Comparison of ENCODE assay signal across 8 cellular contexts in the genomic region with DNA sequence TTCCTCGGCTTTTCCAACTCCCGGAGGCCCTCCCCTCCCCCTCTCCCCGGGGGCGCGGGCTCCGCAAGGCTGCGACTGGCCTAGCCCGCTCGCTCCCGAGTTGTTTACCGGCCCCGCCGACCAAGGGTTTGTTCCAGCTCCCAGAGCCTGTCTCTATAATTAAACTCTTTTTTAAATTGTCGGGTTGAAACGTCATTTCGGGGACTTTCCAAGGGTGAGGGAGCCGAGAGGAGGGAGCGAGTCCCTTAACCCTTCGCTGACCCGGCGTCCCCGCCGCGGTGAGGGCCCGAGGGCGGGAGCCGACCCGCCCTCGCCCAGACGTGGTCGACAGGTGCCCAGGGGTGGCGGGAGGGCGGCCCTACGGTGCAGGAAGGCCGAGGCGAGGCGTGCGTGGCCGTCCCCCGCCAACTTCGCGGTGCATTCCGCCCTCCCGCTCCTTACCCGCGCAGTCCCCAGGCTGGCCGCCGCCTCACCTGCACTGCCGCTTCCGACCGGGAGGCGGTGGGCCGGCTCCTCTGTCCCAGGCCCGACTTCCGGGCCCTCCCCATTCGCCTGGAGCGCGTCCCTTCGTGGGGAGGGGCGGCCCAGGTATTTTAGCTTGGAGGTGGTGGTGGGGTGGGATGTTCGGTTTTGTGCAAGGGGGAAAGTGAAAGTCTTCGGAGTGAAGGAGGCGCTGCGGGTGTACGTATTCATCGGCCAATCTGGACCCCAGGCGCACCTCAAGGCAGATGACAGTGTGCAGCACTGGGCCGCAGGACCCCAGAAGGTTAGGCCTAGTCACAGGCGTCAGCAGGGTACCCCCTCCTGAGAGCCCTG. TPM values are rescaled to one million over a fixed set of nuclear protein-coding genes. Genes with fewer than 3 reads are reported as not detected.
DNase-seq lines count a peak whose midpoint lies in the region; ATAC-seq and TF ChIP-seq lines count a peak whose summit lies in the region.

No MANE protein-coding gene starts in this region.

- H3K4me1 ChIP-seq in KMS-11 (ENCODE audit: low read depth, poor library complexity, severe bottlenecking): peaks cover 37% of the 10 kb centered on the region

- no peaks in the 10 kb centered on the region for H3K36me3 ChIP-seq in KMS-11 (ENCODE audit: insufficient read depth)
- H3K36me3 ChIP-seq in kidney epithelial cell (ENCODE audit: control insufficient read depth, insufficient read depth, low read length): peaks cover 5% of the 10 kb centered on the region

- peak overlapping the region; percentile 100 for H3K27ac ChIP-seq in KMS-11

- ATAC-seq in GM21723 (IDR thresholded peaks at IDR 0.05; ENCODE audit: unreplicated experiment): peak; percentile 48

- peaks cover 21% of the 10 kb centered on the region for H3K79me2 ChIP-seq in KMS-11 (ENCODE audit: insufficient read depth, low read depth)

- H2AFZ ChIP-seq in KMS-11 (ENCODE audit: low read depth): no peak overlapping the region

- no peaks in the 10 kb centered on the region for H4K20me1 ChIP-seq in KMS-11 (ENCODE audit: insufficient read depth)

- peak overlapping the region; percentile 92 for H3K4me2 ChIP-seq in KMS-11

- H3K4me3 ChIP-seq in KMS-11 (IDR thresholded peaks at IDR 0.05; ENCODE audit: insufficient read depth, low read depth, low read length) (no peak overlapping the region), WI38 (ENCODE audit: low read depth, low read length) (peak overlapping the region; percentile 100), cardiac fibroblast (replicated peaks in 1 of 2; ENCODE audit: low read depth in 2 of 2, low read length in 2 of 2) (peak overlapping the region; percentile 64 to 77), kidney epithelial cell (ENCODE audit: low read depth, low read length) (peak overlapping the region; percentile 71)

- DNase-seq in GM03348 (ENCODE audit: low spot score): peak; percentile 86
- peak; percentile 80 to 87 for DNase-seq in cardiac fibroblast (ENCODE audit: low read depth in 2 of 2)
- DNase-seq in kidney epithelial cell (ENCODE audit: low read depth): no peak
- peak; percentile 87 for DNase-seq in stimulated activated CD4-positive, alpha-beta T cell treated with anti-CD3 and anti-CD28 coated beads, Interleukin-15, amount 100 ng/mL, for 24 hours
- DNase-seq in MV-4-11 (lab: John Stamatoyannopoulos, UW): no peak

- no peaks in the 10 kb centered on the region for H3K27me3 ChIP-seq in KMS-11 (ENCODE audit: insufficient read depth, low read depth)
- no peaks in the 10 kb centered on the region for H3K27me3 ChIP-seq in kidney epithelial cell (ENCODE audit: control insufficient read depth, insufficient read depth, low read length)

- TF ChIP-seq CTCF in KMS-11 (conservative IDR thresholded peaks at IDR 0.05; ENCODE audit: low read depth, low read length) (peak; percentile 23; the same call in 1 of the 2 replicates), WI38 (IDR thresholded peaks at IDR 0.05; ENCODE audit: low read depth, low read length) (peak; percentile 63), cardiac fibroblast (IDR thresholded peaks at IDR 0.05; ENCODE audit: low read depth, low read length) (peak; percentile 65), kidney epithelial cell (IDR thresholded peaks at IDR 0.05; ENCODE audit: insufficient read depth, low read length, poor library complexity, severe bottlenecking) (peak; percentile 76)

- peak overlapping the region; percentile 97 for H3K9ac ChIP-seq in KMS-11

RNA-seq across cellular contexts. Expression of gene ZFP36L1, which starts 2.9 kb away (rescaled TPM):
- total RNA-seq in kidney epithelial cell: 144 and 273 TPM in 2 replicates

Comparison
In these comparisons a context has a peak if more than half of its experiments do, and no peak if none do; other contexts are left out.
1. DNase-seq: peak in GM03348 (single experiment), cardiac fibroblast (2 of 2) and stimulated activated CD4-positive, alpha-beta T cell treated with anti-CD3 and anti-CD28 coated beads, Interleukin-15, amount 100 ng/mL, for 24 hours (single experiment); none in kidney epithelial cell (single experiment) and MV-4-11 (single experiment).
2. CTCF ChIP-seq: peak in every context shown above with its lines; median percentile 76 in kidney epithelial cell; 65 in cardiac fibroblast; 63 in WI38; 23 in KMS-11.